In the genomic region with DNA sequence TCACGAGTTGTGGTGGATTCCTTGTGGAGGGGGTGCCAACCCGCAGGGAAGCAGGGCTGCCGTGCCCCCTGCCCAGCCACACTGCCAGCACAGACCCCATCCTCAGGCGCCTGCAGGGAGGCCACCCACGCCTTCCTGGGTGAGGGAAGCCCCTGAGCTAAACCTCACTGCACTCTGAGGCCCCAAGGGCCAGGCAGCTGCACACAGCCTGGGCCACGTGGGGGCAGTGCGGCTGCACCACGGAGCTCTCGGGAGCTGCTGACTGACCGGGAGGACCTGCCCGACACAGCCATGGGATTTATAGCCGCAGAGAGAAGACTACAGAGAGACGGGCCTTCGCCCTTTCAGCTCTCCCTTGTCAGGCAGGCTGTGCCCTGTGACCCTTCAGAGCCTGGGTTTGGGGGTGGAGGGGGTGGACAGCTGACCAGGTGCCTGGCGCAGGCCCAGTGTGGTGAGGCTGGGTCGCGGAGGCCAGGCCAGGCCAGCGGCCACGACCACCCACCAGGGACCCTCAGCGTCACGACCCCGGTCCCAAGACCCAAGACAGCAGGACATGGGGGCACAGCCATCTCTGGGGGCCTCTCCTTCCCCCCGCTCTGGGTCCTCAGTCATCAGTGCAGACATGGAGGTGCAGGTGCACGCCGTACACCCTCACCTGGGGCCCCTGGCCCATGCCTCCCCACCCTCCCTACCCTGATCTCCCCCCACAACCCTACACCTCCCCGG, we compare ENCODE assay signal across 8 cellular contexts. TPM values are rescaled to one million over a fixed set of nuclear protein-coding genes. Genes with fewer than 3 reads are reported as not detected.
A peak's percentile ranks its signal among the peaks of the same experiment; 100 is the strongest.
DNase-seq lines count a peak whose midpoint lies in the region; ATAC-seq lines count a peak whose summit lies in the region.

No MANE protein-coding gene starts in this region.

- H4K8ac ChIP-seq in mesenchymal stem cell (ENCODE audit: low read length) = peak overlapping the region; percentile 73

- no peak overlapping the region for H3K4ac ChIP-seq in mesenchymal stem cell (ENCODE audit: low read depth in 1 of 2, low read length in 2 of 2)

- H2BK120ac ChIP-seq in mesenchymal stem cell (ENCODE audit: low read depth, low read length) = no peak overlapping the region

- peak; percentile 72 for ATAC-seq in GM21723 (IDR thresholded peaks at IDR 0.05; ENCODE audit: unreplicated experiment)

- H2AK5ac ChIP-seq in mesenchymal stem cell (ENCODE audit: low read length, severe bottlenecking) = no peak overlapping the region

- H3K9ac ChIP-seq in HUES64 (ENCODE audit: low read depth, low read length) = no peak overlapping the region
- H3K9ac ChIP-seq in mesenchymal stem cell (ENCODE audit: low read length) = no peak overlapping the region

- H2BK12ac ChIP-seq in mesenchymal stem cell (ENCODE audit: low read length in 2 of 2) = peak overlapping the region in 1 of 2 experiments; percentile 80

- peaks cover 19% of the 10 kb centered on the region for H3K36me3 ChIP-seq in HUES64 (ENCODE audit: insufficient read depth, low read length)
- H3K36me3 ChIP-seq in mesenchymal stem cell (ENCODE audit: control insufficient read depth in 1 of 2, insufficient read depth in 2 of 2, low read depth in 1 of 2, low read length in 2 of 2) = peaks cover 34 to 48% of the 10 kb centered on the region in 2 experiments

- peaks cover 40% of the 10 kb centered on the region for H3K27me3 ChIP-seq in HUES64 (ENCODE audit: insufficient read depth, low read length)
- H3K27me3 ChIP-seq in mesenchymal stem cell (ENCODE audit: control insufficient read depth in 1 of 2, insufficient read depth in 1 of 2, low read length in 2 of 2) = peaks cover 15 to 22% of the 10 kb centered on the region in 2 experiments

- H2BK5ac ChIP-seq in mesenchymal stem cell (ENCODE audit: low read depth, low read length, poor library complexity, severe bottlenecking) = no peak overlapping the region

- H3K23ac ChIP-seq in mesenchymal stem cell (ENCODE audit: low read length in 2 of 2) = no peak overlapping the region

- H3K4me3 ChIP-seq in HUES64 (ENCODE audit: low read length) = no peak overlapping the region
- no peak overlapping the region for H3K4me3 ChIP-seq in mesenchymal stem cell (ENCODE audit: insufficient read depth in 1 of 2, low read depth in 1 of 2, low read length in 2 of 2)

- 58% methylated on average over 26 of the region's 26 CpGs for WGBS in HUES64
- WGBS in mesenchymal stem cell = 49% methylated on average over 25 of the region's 26 CpGs

- H4K91ac ChIP-seq in mesenchymal stem cell (ENCODE audit: low read length) = peak overlapping the region; percentile 63

- H3K9me3 ChIP-seq in HUES64 (ENCODE audit: insufficient read depth, low read depth, low read length) (no peaks in the 10 kb centered on the region), mesenchymal stem cell (ENCODE audit: control insufficient read depth, low read length) (no peaks in the 10 kb centered on the region)

- no peak overlapping the region for H2BK15ac ChIP-seq in mesenchymal stem cell (ENCODE audit: low read depth, poor library complexity, severe bottlenecking)

- H3K14ac ChIP-seq in mesenchymal stem cell (ENCODE audit: low read length in 2 of 2) = peak overlapping the region in 1 of 2 experiments; percentile 3

- peak; percentile 70 for DNase-seq in activated CD4-positive, alpha-beta T cell treated with anti-CD3 and anti-CD28 coated beads for 48 hours
- DNase-seq in activated CD4-positive, alpha-beta T cell treated with anti-CD3 and anti-CD28 coated beads, Interleukin-2, amount 50 U/mL, for 1 hour = no peak
- peak; percentile 83 for DNase-seq in SK-N-DZ (ENCODE audit: low spot score)
- DNase-seq in cerebellar cortex (ENCODE audit: low spot score) = peak; percentile 69
- DNase-seq in mesenchymal stem cell = peak; percentile 81
- DNase-seq in NCI-H1048 (lab: John Stamatoyannopoulos, UW) = no peak

- no peak overlapping the region for H2AFZ ChIP-seq in mesenchymal stem cell (ENCODE audit: low read depth, low read length)

- H3K79me1 ChIP-seq in mesenchymal stem cell (replicated peaks; ENCODE audit: low read length, poor library complexity, severe bottlenecking) = peaks cover 17% of the 10 kb centered on the region

- no peaks in the 10 kb centered on the region for H3K4me1 ChIP-seq in HUES64 (ENCODE audit: insufficient read depth, low read length)
- H3K4me1 ChIP-seq in mesenchymal stem cell (ENCODE audit: control insufficient read depth, insufficient read depth, low read depth, low read length) = peaks cover 44% of the 10 kb centered on the region

- H3K18ac ChIP-seq in mesenchymal stem cell (ENCODE audit: low read depth in 1 of 2, low read length in 2 of 2) = peak overlapping the region; percentile 5 to 64

- no peak overlapping the region for H3K4me2 ChIP-seq in mesenchymal stem cell (ENCODE audit: low read length, poor library complexity, severe bottlenecking)

- H3K27ac ChIP-seq in HUES64 (ENCODE audit: low read depth, low read length) (peak overlapping the region; percentile 28; the same call in 1 of the 2 replicates), mesenchymal stem cell (ENCODE audit: low read length, poor library complexity, severe bottlenecking) (no peak overlapping the region)

RNA-seq across cellular contexts. Expression of a gene that starts 4.3 kb away (rescaled TPM):
- 0.45 TPM for polyA plus RNA-seq in HUES64 (2013, experiment 1 of 2)
- 0.44 TPM for polyA plus RNA-seq in HUES64 (2013, experiment 2 of 2)
- 0.10 and 0.12 TPM in 2 replicates for polyA plus RNA-seq in SK-N-DZ (2014; cell fraction: cytosol; rRNA removed)
- polyA plus RNA-seq in SK-N-DZ (2014; cell fraction: nucleus; rRNA removed) = 0.39 and 1.3 TPM in 2 replicates
- 12.1 TPM for polyA plus RNA-seq in mesenchymal stem cell (2013, experiment 1 of 2)
- polyA plus RNA-seq in mesenchymal stem cell (2013, experiment 2 of 2) = 12.0 TPM

RNA-seq across cellular contexts. Expression of a gene that starts 45.8 kb away (rescaled TPM):
- polyA plus RNA-seq in HUES64 (2013, experiment 1 of 2) = 72.7 TPM
- polyA plus RNA-seq in HUES64 (2013, experiment 2 of 2) = 63.5 TPM
- polyA plus RNA-seq in SK-N-DZ (2014; cell fraction: cytosol; rRNA removed) = 101 and 115 TPM in 2 replicates
- polyA plus RNA-seq in SK-N-DZ (2014; cell fraction: nucleus; rRNA removed) = 108 and 121 TPM in 2 replicates
- 71.0 TPM for polyA plus RNA-seq in mesenchymal stem cell (2013, experiment 1 of 2)
- 74.3 TPM for polyA plus RNA-seq in mesenchymal stem cell (2013, experiment 2 of 2)

Comparison
In these comparisons a context has a peak if more than half of its experiments do, and no peak if none do; other contexts are left out.
1. DNase-seq: peak in activated CD4-positive, alpha-beta T cell treated with anti-CD3 and anti-CD28 coated beads for 48 hours (single experiment), SK-N-DZ (single experiment), cerebellar cortex (single experiment) and mesenchymal stem cell (single experiment); none in activated CD4-positive, alpha-beta T cell treated with anti-CD3 and anti-CD28 coated beads, Interleukin-2, amount 50 U/mL, for 1 hour (single experiment) and NCI-H1048 (single experiment).